In genomic region chr1:42150626-42151025, GRCh38 we compare ENCODE assay signal across 1 cellular context.
TF ChIP-seq lines count a peak whose summit lies in the region.

No MANE protein-coding gene starts in this region.

TF ChIP-seq in SK-N-SH treated with all-trans-retinoic acid at 6 μM for 48 hours, 23 proteins besides CTCF, POLR2A, EP300 and RAD21 (continued from another document):
- TF ChIP-seq, protein P1, sequence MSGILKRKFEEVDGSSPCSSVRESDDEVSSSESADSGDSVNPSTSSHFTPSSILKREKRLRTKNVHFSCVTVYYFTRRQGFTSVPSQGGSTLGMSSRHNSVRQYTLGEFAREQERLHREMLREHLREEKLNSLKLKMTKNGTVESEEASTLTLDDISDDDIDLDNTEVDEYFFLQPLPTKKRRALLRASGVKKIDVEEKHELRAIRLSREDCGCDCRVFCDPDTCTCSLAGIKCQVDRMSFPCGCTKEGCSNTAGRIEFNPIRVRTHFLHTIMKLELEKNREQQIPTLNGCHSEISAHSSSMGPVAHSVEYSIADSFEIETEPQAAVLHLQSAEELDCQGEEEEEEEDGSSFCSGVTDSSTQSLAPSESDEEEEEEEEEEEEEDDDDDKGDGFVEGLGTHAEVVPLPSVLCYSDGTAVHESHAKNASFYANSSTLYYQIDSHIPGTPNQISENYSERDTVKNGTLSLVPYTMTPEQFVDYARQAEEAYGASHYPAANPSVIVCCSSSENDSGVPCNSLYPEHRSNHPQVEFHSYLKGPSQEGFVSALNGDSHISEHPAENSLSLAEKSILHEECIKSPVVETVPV (CRISPR knock-in tag; IDR thresholded peaks at IDR 0.05), result no peak
- no peak for TF ChIP-seq BACH2 (CRISPR knock-in tag; IDR thresholded peaks at IDR 0.05; ENCODE audit: borderline replicate concordance)
- no peak for TF ChIP-seq OSR1 (CRISPR knock-in tag; IDR thresholded peaks at IDR 0.05)
TF ChIP-seq in SK-N-SH treated with all-trans-retinoic acid at 6 μM for 48 hours: peak in this region for 0.
